8 cellular contexts compared by ENCODE assay signal in genomic region chr3:158918008-158918407, GRCh38.
A peak's percentile ranks its signal among the peaks of the same experiment; 100 is the strongest.
DNase-seq lines count a peak whose midpoint lies in the region; TF ChIP-seq lines count a peak whose summit lies in the region.

No MANE protein-coding gene starts in this region.

- H3K9ac ChIP-seq in SU-DHL-6 (ENCODE audit: low read length), result no peak overlapping the region

- H3K4me2 ChIP-seq in SU-DHL-6 (ENCODE audit: low read depth, low read length, poor library complexity, severe bottlenecking), result no peak overlapping the region

- H3K27ac ChIP-seq in HEK293 (ENCODE audit: extremely low read depth, low read depth, low read length) (no peak overlapping the region), SU-DHL-6 (ENCODE audit: low read depth, low read length) (no peak overlapping the region)

- no peaks in the 10 kb centered on the region for H4K20me1 ChIP-seq in SU-DHL-6 (ENCODE audit: low read depth, low read length)

- H3K4me1 ChIP-seq in HEK293 (ENCODE audit: control insufficient read depth, insufficient read depth, low read length), result no peaks in the 10 kb centered on the region

- TF ChIP-seq CTCF in GM12865 (IDR thresholded peaks at IDR 0.05; ENCODE audit: insufficient read depth, low read depth, low read length, missing control alignments) (peak; percentile 75), HEK293 (tag by site-specific recombination; IDR thresholded peaks at IDR 0.05) (no peak), LNCaP clone FGC (IDR thresholded peaks at IDR 0.05; ENCODE audit: control insufficient read depth, extremely low read depth, insufficient read depth) (peak; percentile 70), SU-DHL-6 (IDR thresholded peaks at IDR 0.05; ENCODE audit: insufficient read depth, low read length, poor library complexity, severe bottlenecking) (peak; percentile 44), fibroblast of the aortic adventitia (IDR thresholded peaks at IDR 0.05; ENCODE audit: insufficient read depth, low read length) (peak; percentile 84)

- H2AFZ ChIP-seq in SU-DHL-6 (ENCODE audit: low read depth, low read length, severe bottlenecking), result no peak overlapping the region

- no peaks in the 10 kb centered on the region for H3K9me2 ChIP-seq in SU-DHL-6 (replicated peaks; ENCODE audit: insufficient read depth, low read length)

- H3F3A ChIP-seq in SU-DHL-6 (ENCODE audit: insufficient read depth), result no peaks in the 10 kb centered on the region

- H3K9me3 ChIP-seq in HEK293 (ENCODE audit: control insufficient read depth, insufficient read depth, low read depth, low read length), result no peaks in the 10 kb centered on the region
- no peaks in the 10 kb centered on the region for H3K9me3 ChIP-seq in SU-DHL-6 (ENCODE audit: insufficient read depth, low read length)

- CTCF ChIA-PET in HEK293 (lab: Yijun Ruan, JAX), result interaction anchor here (0.6 to 2.0 kb wide), 13 partner anchors 13 to 1728 kb away, joined by 3 to 21 read pairs (median 4); no protein-coding TSS in a partner anchor

- no peaks in the 10 kb centered on the region for H3K79me2 ChIP-seq in SU-DHL-6 (ENCODE audit: insufficient read depth, low read length)

- POLR2A ChIA-PET in HEK293 (lab: Yijun Ruan, JAX), result no interaction called here

- DNase-seq in AG08396 (ENCODE audit: low spot score) (peak; percentile 63), GM12865 (ENCODE audit: low read depth) (peak; percentile 64), LNCaP clone FGC (ENCODE audit: low read depth) (no peak), fibroblast of the aortic adventitia (ENCODE audit: low read depth) (peak; percentile 74), putamen (ENCODE audit: low spot score) (peak; percentile 13)
- no peak for DNase-seq in activated effector memory CD4-positive, alpha-beta T cell treated with Interleukin-2 at 50 U/mL for 16 hours

- H3K4me3 ChIP-seq in GM12865 (ENCODE audit: low read depth, low read length) (no peak overlapping the region), HEK293 (ENCODE audit: low read depth, low read length) (no peak overlapping the region), LNCaP clone FGC (ENCODE audit: low read depth, low read length) (no peak overlapping the region), SU-DHL-6 (ENCODE audit: insufficient read depth, low read length, poor library complexity, severe bottlenecking) (no peak overlapping the region), fibroblast of the aortic adventitia (ENCODE audit: low read depth, low read length) (no peak overlapping the region)

- H3K36me3 ChIP-seq in HEK293 (ENCODE audit: control insufficient read depth in 2 of 2, insufficient read depth in 1 of 2, low read length in 2 of 2), result no peaks in the 10 kb centered on the region
- no peaks in the 10 kb centered on the region for H3K36me3 ChIP-seq in SU-DHL-6 (ENCODE audit: low read length)

- H3K27me3 ChIP-seq in SU-DHL-6 (ENCODE audit: low read length), result no peaks in the 10 kb centered on the region

TF ChIP-seq in HEK293, 187 proteins besides CTCF, POLR2A, EP300 and RAD21:
- TF ChIP-seq ZNF394 (tag by site-specific recombination; IDR thresholded peaks at IDR 0.05; ENCODE audit: borderline replicate concordance), result no peak
- peak; percentile 47 for TF ChIP-seq ZNF654 (tag by site-specific recombination; IDR thresholded peaks at IDR 0.05; ENCODE audit: low read depth)

Comparison
In these comparisons a context has a peak if more than half of its experiments do, and no peak if none do; other contexts are left out.
1. DNase-seq: peak in AG08396 (single experiment), GM12865 (single experiment), fibroblast of the aortic adventitia (single experiment) and putamen (single experiment); none in LNCaP clone FGC (single experiment) and activated effector memory CD4-positive, alpha-beta T cell treated with Interleukin-2 at 50 U/mL for 16 hours (single experiment).